8 cellular contexts compared by ENCODE assay signal in genomic region chr1:23777979-23778814, GRCh38. TPM values are rescaled to one million over a fixed set of nuclear protein-coding genes. Genes with fewer than 3 reads are reported as not detected.
DNase-seq lines count a peak whose midpoint lies in the region; TF ChIP-seq lines count a peak whose summit lies in the region.

A gene with protein sequence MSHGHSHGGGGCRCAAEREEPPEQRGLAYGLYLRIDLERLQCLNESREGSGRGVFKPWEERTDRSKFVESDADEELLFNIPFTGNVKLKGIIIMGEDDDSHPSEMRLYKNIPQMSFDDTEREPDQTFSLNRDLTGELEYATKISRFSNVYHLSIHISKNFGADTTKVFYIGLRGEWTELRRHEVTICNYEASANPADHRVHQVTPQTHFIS (plus strand): TSS chr1:23778418. CDS start chr1:23778516, 98 bp downstream.

- DNase-seq in ELF-1 (ENCODE audit: low read depth, low spot score) (peak; percentile 88), NCI-H1092 (lab: John Stamatoyannopoulos, UW) (peak; percentile 87), SK-N-MC (ENCODE audit: low read depth, low spot score) (no peak), germinal center (ENCODE audit: low spot score) (peak; percentile 96), nucleus accumbens (lab: John Stamatoyannopoulos, UW) (peak in 52 of 56 donors; percentile 36 to 85 (median 74)), superior temporal gyrus (ENCODE audit: extremely low spot score) (peak; percentile 82)
- peak; percentile 81 for DNase-seq in activated naive CD4-positive, alpha-beta T cell treated with anti-CD3 and anti-CD28 coated beads for 36 hours

- H3K36me3 Mint-ChIP-seq in activated naive CD4-positive, alpha-beta T cell treated with anti-CD3 and anti-CD28 coated beads for 36 hours (ENCODE audit: low read depth): peaks cover 14% of the 10 kb centered on the region

- H3K9me3 ChIP-seq in HEK293 (ENCODE audit: control insufficient read depth, insufficient read depth, low read depth, low read length): no peaks in the 10 kb centered on the region
- no peaks in the 10 kb centered on the region for H3K9me3 ChIP-seq in SK-N-MC (ENCODE audit: low read depth, low read length)

- H3K4me3 Mint-ChIP-seq in activated naive CD4-positive, alpha-beta T cell treated with anti-CD3 and anti-CD28 coated beads for 36 hours: peak within 1 kb of the TSS; percentile 86

- CTCF ChIA-PET in HEK293 (lab: Yijun Ruan, JAX): interaction anchor here (0.6 to 0.9 kb wide), 3 partner anchors 33 to 138 kb away, joined by 3 read pairs; no protein-coding TSS in a partner anchor
- CTCF ChIA-PET in activated naive CD4-positive, alpha-beta T cell treated with anti-CD3 and anti-CD28 coated beads for 36 hours (lab: Charles Lee): interaction anchor here (0.6 to 1.8 kb wide), 4 partner anchors 33 to 186 kb away, joined by 3 to 5 read pairs (median 3); partner anchors contain the start of gene RPL11

- intact Hi-C loops in activated naive CD4-positive, alpha-beta T cell treated with anti-CD3 and anti-CD28 coated beads for 36 hours (cut with micrococcal nuclease): loop anchor here (1.0 to 2.0 kb wide), 5 partner anchors 13 to 181 kb away; partner anchors contain the start of genes GALE, HMGCL, LYPLA2 and PNRC2

- TF ChIP-seq CTCF in HEK293 (tag by site-specific recombination; IDR thresholded peaks at IDR 0.05): no peak

- H3K27ac ChIP-seq in HEK293 (ENCODE audit: extremely low read depth, low read depth, low read length): peak within 1 kb of the TSS; percentile 80
- H3K27ac ChIP-seq in SK-N-MC: peak within 1 kb of the TSS; percentile 82

- peak within 1 kb of the TSS; percentile 88 for H3K27ac Mint-ChIP-seq in activated naive CD4-positive, alpha-beta T cell treated with anti-CD3 and anti-CD28 coated beads for 36 hours

- peaks cover 21 to 32% of the 10 kb centered on the region in 2 experiments for H3K36me3 ChIP-seq in HEK293 (ENCODE audit: control insufficient read depth in 2 of 2, insufficient read depth in 1 of 2, low read length in 2 of 2)
- peaks cover 32% of the 10 kb centered on the region for H3K36me3 ChIP-seq in SK-N-MC (ENCODE audit: insufficient read depth, low read length)

- H3K4me1 Mint-ChIP-seq in activated naive CD4-positive, alpha-beta T cell treated with anti-CD3 and anti-CD28 coated beads for 36 hours (ENCODE audit: low read depth): peaks cover 50% of the 10 kb centered on the region

- H3K4me3 ChIP-seq in HEK293 (ENCODE audit: low read depth, low read length): peak within 1 kb of the TSS; percentile 95
- H3K4me3 ChIP-seq in SK-N-MC: peak within 1 kb of the TSS; percentile 100

- POLR2A ChIA-PET in HEK293 (lab: Yijun Ruan, JAX): interaction anchor here (0.6 to 5.7 kb wide), 18 partner anchors 10 to 637 kb away, joined by 3 to 101 read pairs (median 5); partner anchors contain the start of genes ELOA, FUCA1, GALE and HMGCL

- no peaks in the 10 kb centered on the region for H3K9me3 Mint-ChIP-seq in activated naive CD4-positive, alpha-beta T cell treated with anti-CD3 and anti-CD28 coated beads for 36 hours

- H3K27me3 Mint-ChIP-seq in activated naive CD4-positive, alpha-beta T cell treated with anti-CD3 and anti-CD28 coated beads for 36 hours (ENCODE audit: low read depth): no peaks in the 10 kb centered on the region

- peaks cover 7% of the 10 kb centered on the region; the same call in 1 of the 2 replicates for H3K4me1 ChIP-seq in HEK293 (ENCODE audit: control insufficient read depth, insufficient read depth, low read length)

- peak within 1 kb of the TSS; percentile 94 for H3K9ac ChIP-seq in SK-N-MC (ENCODE audit: insufficient read length)

TF ChIP-seq in HEK293, 187 proteins besides CTCF, POLR2A, EP300 and RAD21 (continues in another document):
- TF ChIP-seq BCL11B (tag by site-specific recombination; IDR thresholded peaks at IDR 0.05; ENCODE audit: low read depth) (no peak), ZSCAN30 (tag by site-specific recombination; IDR thresholded peaks at IDR 0.05) (peak; percentile 46; the same call in 1 of the 2 replicates), ZBTB6 (tag by site-specific recombination; IDR thresholded peaks at IDR 0.05) (0 out of 2 replicates have a peak, but pooled peaks have one; percentile 22), ZNF664 (tag by site-specific recombination; IDR thresholded peaks at IDR 0.05) (no peak), WT1 (tag by site-specific recombination; IDR thresholded peaks at IDR 0.05) (no peak), ZNF341 (tag by site-specific recombination; IDR thresholded peaks at IDR 0.05; ENCODE audit: low read depth) (peak; percentile 42; the same call in 1 of the 2 replicates), ZNF501 (tag by site-specific recombination; IDR thresholded peaks at IDR 0.05) (0 out of 2 replicates have a peak, but pooled peaks have one; percentile 39), ZNF580 (tag by site-specific recombination; IDR thresholded peaks at IDR 0.05) (0 out of 2 replicates have a peak, but pooled peaks have one; percentile 43), ZNF404 (tag by site-specific recombination; IDR thresholded peaks at IDR 0.05) (no peak), ZNF248 (tag by site-specific recombination; IDR thresholded peaks at IDR 0.05) (no peak), ZNF529 (tag by site-specific recombination; IDR thresholded peaks at IDR 0.05; ENCODE audit: insufficient replicate concordance) (no peak), AEBP2 (tag by site-specific recombination; IDR thresholded peaks at IDR 0.05; ENCODE audit: borderline replicate concordance) (no peak), EGR2 (tag by site-specific recombination; IDR thresholded peaks at IDR 0.05; ENCODE audit: low read depth) (0 out of 2 replicates have a peak, but pooled peaks have one; percentile 17)
- TF ChIP-seq, protein P1, sequence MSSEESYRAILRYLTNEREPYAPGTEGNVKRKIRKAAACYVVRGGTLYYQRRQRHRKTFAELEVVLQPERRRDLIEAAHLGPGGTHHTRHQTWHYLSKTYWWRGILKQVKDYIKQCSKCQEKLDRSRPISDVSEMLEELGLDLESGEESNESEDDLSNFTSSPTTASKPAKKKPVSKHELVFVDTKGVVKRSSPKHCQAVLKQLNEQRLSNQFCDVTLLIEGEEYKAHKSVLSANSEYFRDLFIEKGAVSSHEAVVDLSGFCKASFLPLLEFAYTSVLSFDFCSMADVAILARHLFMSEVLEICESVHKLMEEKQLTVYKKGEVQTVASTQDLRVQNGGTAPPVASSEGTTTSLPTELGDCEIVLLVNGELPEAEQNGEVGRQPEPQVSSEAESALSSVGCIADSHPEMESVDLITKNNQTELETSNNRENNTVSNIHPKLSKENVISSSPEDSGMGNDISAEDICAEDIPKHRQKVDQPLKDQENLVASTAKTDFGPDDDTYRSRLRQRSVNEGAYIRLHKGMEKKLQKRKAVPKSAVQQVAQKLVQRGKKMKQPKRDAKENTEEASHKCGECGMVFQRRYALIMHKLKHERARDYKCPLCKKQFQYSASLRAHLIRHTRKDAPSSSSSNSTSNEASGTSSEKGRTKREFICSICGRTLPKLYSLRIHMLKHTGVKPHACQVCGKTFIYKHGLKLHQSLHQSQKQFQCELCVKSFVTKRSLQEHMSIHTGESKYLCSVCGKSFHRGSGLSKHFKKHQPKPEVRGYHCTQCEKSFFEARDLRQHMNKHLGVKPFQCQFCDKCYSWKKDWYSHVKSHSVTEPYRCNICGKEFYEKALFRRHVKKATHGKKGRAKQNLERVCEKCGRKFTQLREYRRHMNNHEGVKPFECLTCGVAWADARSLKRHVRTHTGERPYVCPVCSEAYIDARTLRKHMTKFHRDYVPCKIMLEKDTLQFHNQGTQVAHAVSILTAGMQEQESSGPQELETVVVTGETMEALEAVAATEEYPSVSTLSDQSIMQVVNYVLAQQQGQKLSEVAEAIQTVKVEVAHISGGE (tag by site-specific recombination; conservative IDR thresholded peaks at IDR 0.05; ENCODE audit: low read depth): peak; percentile 55; the same call in 1 of the 2 replicates
- TF ChIP-seq, protein P2, sequence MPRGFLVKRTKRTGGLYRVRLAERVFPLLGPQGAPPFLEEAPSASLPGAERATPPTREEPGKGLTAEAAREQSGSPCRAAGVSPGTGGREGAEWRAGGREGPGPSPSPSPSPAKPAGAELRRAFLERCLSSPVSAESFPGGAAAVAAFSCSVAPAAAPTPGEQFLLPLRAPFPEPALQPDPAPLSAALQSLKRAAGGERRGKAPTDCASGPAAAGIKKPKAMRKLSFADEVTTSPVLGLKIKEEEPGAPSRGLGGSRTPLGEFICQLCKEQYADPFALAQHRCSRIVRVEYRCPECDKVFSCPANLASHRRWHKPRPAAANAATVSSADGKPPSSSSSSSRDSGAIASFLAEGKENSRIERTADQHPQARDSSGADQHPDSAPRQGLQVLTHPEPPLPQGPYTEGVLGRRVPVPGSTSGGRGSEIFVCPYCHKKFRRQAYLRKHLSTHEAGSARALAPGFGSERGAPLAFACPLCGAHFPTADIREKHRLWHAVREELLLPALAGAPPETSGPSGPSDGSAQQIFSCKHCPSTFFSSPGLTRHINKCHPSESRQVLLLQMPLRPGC (tag by site-specific recombination; IDR thresholded peaks at IDR 0.05): 0 out of 2 replicates have a peak, but pooled peaks have one; percentile 27

RNA-seq across cellular contexts. Expression of the gene that starts here (rescaled TPM):
- 10 to 100 TPM; 73.8 to 75.1 TPM for total RNA-seq in activated naive CD4-positive, alpha-beta T cell treated with anti-CD3 and anti-CD28 coated beads for 36 hours
